21 cellular contexts compared by ENCODE assay signal in genomic region chr2:147888665-147889064, GRCh38. TPM values are rescaled to one million over a fixed set of nuclear protein-coding genes. Genes with fewer than 3 reads are reported as not detected.
A peak's percentile ranks its signal among the peaks of the same experiment; 100 is the strongest.
DNase-seq lines count a peak whose midpoint lies in the region; ATAC-seq and TF ChIP-seq lines count a peak whose summit lies in the region.
"Had no signal": no experiment of that assay in that cellular context is flagged by ENCODE, and none has a peak within 500 bp of the region (broad histone marks: within the 10 kb centered on the region; RNA-seq: fewer than 3 reads in every experiment).

No MANE protein-coding gene starts in this region.

- CTCF ChIA-PET in activated CD4-positive, alpha-beta T cell treated with anti-CD3 and anti-CD28 coated beads, Interleukin-2, amount 10 ng/mL, durations not matched to agents 7 days and 5 days (lab: Charles Lee) = interaction anchor here (0.6 kb wide), 1 partner anchor 825 kb away, joined by 4 read pairs; no protein-coding TSS in a partner anchor

- no peak overlapping the region for H3K4me3 Mint-ChIP-seq in endodermal cell
- H3K4me3 Mint-ChIP-seq in activated CD4-positive, alpha-beta T cell treated with anti-CD3 and anti-CD28 coated beads, Interleukin-2, amount 10 ng/mL, durations not matched to agents 7 days and 5 days = no peak overlapping the region
- H3K4me3 Mint-ChIP-seq: naive B cell had no signal

- H3K27ac ChIP-seq in endodermal cell (ENCODE audit: low read depth, low read length) = no peak overlapping the region
- H3K27ac ChIP-seq: psoas muscle, stomach had no signal

- ATAC-seq in GM18868 (IDR thresholded peaks at IDR 0.05; ENCODE audit: unreplicated experiment) = peak; percentile 72
- ATAC-seq in GM21576 (IDR thresholded peaks at IDR 0.05; ENCODE audit: unreplicated experiment) = peak; percentile 61
- ATAC-seq in HG02938 (IDR thresholded peaks at IDR 0.05; ENCODE audit: unreplicated experiment) = peak; percentile 66
- ATAC-seq in GM19328 (IDR thresholded peaks at IDR 0.05; ENCODE audit: unreplicated experiment) = no peak
- ATAC-seq: HCT116, K562, psoas muscle, Right ventricle myocardium inferior had no signal

- H3K4me3 ChIP-seq in endodermal cell (ENCODE audit: low read length) = no peak overlapping the region
- H3K4me3 ChIP-seq: K562, psoas muscle, stomach had no signal

- DNase-seq in endodermal cell (no peak), HuH-7 (ENCODE audit: low spot score) (no peak)
- DNase-seq in activated CD4-positive, CD25-positive, alpha-beta regulatory T cell treated with anti-CD3 and anti-CD28 coated beads, Interleukin-2, amount 50 U/mL, for 72 hours = no peak
- no peak for DNase-seq in activated CD4-positive, alpha-beta T cell treated with anti-CD3 and anti-CD28 coated beads, Interleukin-2, amount 10 ng/mL, durations not matched to agents 7 days and 5 days
- DNase-seq: activated CD4-positive, alpha-beta T cell treated with anti-CD3 and anti-CD28 coated beads for 4 hours; caudate nucleus; effector CD8-positive, alpha-beta T cell; foreskin fibroblast; naive B cell; NCI-H1417; NK-92 treated with Interleukin-12 subunit alpha and Interleukin-12 subunit beta, amount 100 ng/mL, for 24 hours; psoas muscle; stomach; T-helper 2 cell had no signal

- no peaks in the 10 kb centered on the region for H3K27me3 ChIP-seq in endodermal cell (ENCODE audit: control insufficient read depth, insufficient read depth, low read length, poor library complexity, severe bottlenecking)
- H3K27me3 ChIP-seq: stomach had no signal

- no peak overlapping the region for H3K9ac ChIP-seq in endodermal cell (ENCODE audit: extremely low read depth, low read length, poor library complexity, severe bottlenecking)

- 81% methylated on average over 3 of the region's 3 CpGs; no CpG with 5 or more reads in 1 of the 2 experiments for WGBS in endodermal cell (ENCODE audit: insufficient coverage in 1 of 2, insufficient read length in 1 of 2), 2 experiments

- peak overlapping the region; percentile 49 for H3K27ac Mint-ChIP-seq in endodermal cell
- H3K27ac Mint-ChIP-seq in activated CD4-positive, alpha-beta T cell treated with anti-CD3 and anti-CD28 coated beads, Interleukin-2, amount 10 ng/mL, durations not matched to agents 7 days and 5 days = no peak overlapping the region

- POLR2A ChIA-PET in activated CD4-positive, alpha-beta T cell treated with anti-CD3 and anti-CD28 coated beads, Interleukin-2, amount 10 ng/mL, durations not matched to agents 7 days and 5 days (lab: Charles Lee) = no interaction called here

- TF ChIP-seq CTCF in endodermal cell (conservative IDR thresholded peaks at IDR 0.05) = no peak

- H3K9me3 Mint-ChIP-seq in endodermal cell = no peaks in the 10 kb centered on the region
- H3K9me3 Mint-ChIP-seq in activated CD4-positive, alpha-beta T cell treated with anti-CD3 and anti-CD28 coated beads, Interleukin-2, amount 10 ng/mL, durations not matched to agents 7 days and 5 days = no peaks in the 10 kb centered on the region
- H3K9me3 Mint-ChIP-seq: naive B cell had no signal

- H3K36me3 Mint-ChIP-seq in endodermal cell (ENCODE audit: low read depth) = no peaks in the 10 kb centered on the region
- no peaks in the 10 kb centered on the region for H3K36me3 Mint-ChIP-seq in activated CD4-positive, alpha-beta T cell treated with anti-CD3 and anti-CD28 coated beads, Interleukin-2, amount 10 ng/mL, durations not matched to agents 7 days and 5 days (ENCODE audit: low read depth)
- H3K36me3 Mint-ChIP-seq: naive B cell had no signal

- H3K4me1 ChIP-seq in endodermal cell (ENCODE audit: control insufficient read depth, insufficient read depth, low read length) = no peaks in the 10 kb centered on the region

- peaks cover 16% of the 10 kb centered on the region for H3K4me1 Mint-ChIP-seq in endodermal cell
- H3K4me1 Mint-ChIP-seq in activated CD4-positive, alpha-beta T cell treated with anti-CD3 and anti-CD28 coated beads, Interleukin-2, amount 10 ng/mL, durations not matched to agents 7 days and 5 days = peaks cover 10% of the 10 kb centered on the region

- no peaks in the 10 kb centered on the region for H3K9me3 ChIP-seq in endodermal cell (ENCODE audit: control insufficient read depth, low read length)
- H3K9me3 ChIP-seq: psoas muscle, stomach had no signal

- no peaks in the 10 kb centered on the region for H3K36me3 ChIP-seq in endodermal cell (ENCODE audit: control insufficient read depth, insufficient read depth, low read length)
- H3K36me3 ChIP-seq: stomach had no signal

- H3K27me3 Mint-ChIP-seq in endodermal cell (ENCODE audit: insufficient read depth) = no peaks in the 10 kb centered on the region
- no peaks in the 10 kb centered on the region for H3K27me3 Mint-ChIP-seq in activated CD4-positive, alpha-beta T cell treated with anti-CD3 and anti-CD28 coated beads, Interleukin-2, amount 10 ng/mL, durations not matched to agents 7 days and 5 days
- H3K27me3 Mint-ChIP-seq: naive B cell had no signal

RNA-seq across cellular contexts. Expression of gene ACVR2A, which starts 43.8 kb away (rescaled TPM):
- total RNA-seq in endodermal cell = 10 to 100 TPM; 19.9 to 24.1 TPM
- polyA plus RNA-seq in endodermal cell (2013, experiment 1 of 2) = 24.6 TPM
- 17.5 TPM for polyA plus RNA-seq in endodermal cell (2013, experiment 2 of 2)
- total RNA-seq in activated CD4-positive, alpha-beta T cell treated with anti-CD3 and anti-CD28 coated beads, Interleukin-2, amount 10 ng/mL, durations not matched to agents 7 days and 5 days = 10 to 100 TPM in 1 of 2 experiments, 1 to 10 TPM in 1; 9.2 to 10.8 TPM
